8 cellular contexts compared by ENCODE assay signal in genomic region chr1:207750901-207751300, GRCh38. TPM values are rescaled to one million over a fixed set of nuclear protein-coding genes. Genes with fewer than 3 reads are reported as not detected.
A peak's percentile ranks its signal among the peaks of the same experiment; 100 is the strongest.
DNase-seq lines count a peak whose midpoint lies in the region; ATAC-seq, FAIRE-seq and TF ChIP-seq lines count a peak whose summit lies in the region.

No MANE protein-coding gene starts in this region.

- no peak overlapping the region for H3K4ac ChIP-seq in H1 (replicated peaks; ENCODE audit: insufficient read length, low read depth, low read length)

- H2BK20ac ChIP-seq in H1 (ENCODE audit: low read length) = no peak overlapping the region

- no peak for ATAC-seq in GM21423 (IDR thresholded peaks at IDR 0.05; ENCODE audit: unreplicated experiment)

- no peak for TF ChIP-seq POLR2A in H1 (IDR thresholded peaks at IDR 0.05; ENCODE audit: control extremely low read depth in 1 of 2, low read depth in 2 of 2, low read length in 2 of 2)

- H3K27me3 Mint-ChIP-seq in CD8-positive, alpha-beta memory T cell = peaks cover 0 to 1% of the 10 kb centered on the region in 2 donors

- no peak for FAIRE-seq in H1 (lab: Jason Lieb, UNC)

- H3K9ac ChIP-seq in H1 (replicated peaks in 1 of 4; ENCODE audit: extremely low read depth in 1 of 4, low read depth in 3 of 4, low read length in 3 of 4) = no peak overlapping the region

- TF ChIP-seq RAD21 in H1 (IDR thresholded peaks at IDR 0.05 in 1 of 2, conservative IDR thresholded peaks at IDR 0.05 in 1 of 2; ENCODE audit: low read depth in 2 of 2, low read length in 2 of 2) = no peak

- no peak for TF ChIP-seq EP300 in H1 (IDR thresholded peaks at IDR 0.05; ENCODE audit: borderline replicate concordance in 1 of 2, low read depth in 2 of 2, low read length in 2 of 2)

- CTCF ChIA-PET in CD8-positive, alpha-beta memory T cell (lab: Charles Lee) = interaction anchor here (1.4 kb wide), 1 partner anchor 118 kb away, joined by 4 read pairs; no protein-coding TSS in a partner anchor
- CTCF ChIA-PET in H1 (lab: Charles Lee; ENCODE audit: partially characterized antibody) = no interaction called here

- H3K27me3 ChIP-seq in CD8-positive, alpha-beta memory T cell (ENCODE audit: insufficient read depth, low read length, poor library complexity, severe bottlenecking) = no peaks in the 10 kb centered on the region
- no peaks in the 10 kb centered on the region for H3K27me3 ChIP-seq in H1 (replicated peaks in 1 of 4; ENCODE audit: control insufficient read depth in 3 of 4, extremely low read depth in 1 of 4, insufficient read depth in 3 of 4, low read length in 3 of 4)
- H3K27me3 ChIP-seq in neutrophil = no peaks in the 10 kb centered on the region

- peak overlapping the region; percentile 84 to 100 (median 98) for H3K27ac Mint-ChIP-seq in CD8-positive, alpha-beta memory T cell

- no peak for DNase-seq in CD8-positive, alpha-beta memory T cell
- DNase-seq in NAMALWA (ENCODE audit: low spot score) (peak; percentile 29), H1 (ENCODE audit: low read depth in 1 of 2, low spot score in 2 of 2) (no peak), NCI-H446 treated with DMSO at 0.1 percent for 48 hours (lab: John Stamatoyannopoulos, UW) (no peak)
- no peak for DNase-seq in stimulated activated CD4-positive, alpha-beta T cell treated with anti-CD3 and anti-CD28 coated beads, Interleukin-2, amount 100 ng/mL, for 24 hours
- DNase-seq in activated CD4-positive, alpha-beta T cell treated with anti-CD3 and anti-CD28 coated beads for 48 hours = no peak

- H3K27ac ChIP-seq in CD8-positive, alpha-beta memory T cell (ENCODE audit: low read depth, low read length) = peak overlapping the region; percentile 81
- H3K27ac ChIP-seq in H1 (ENCODE audit: low read depth, low read length) (no peak overlapping the region), neutrophil (peak overlapping the region; percentile 94)

- H4K8ac ChIP-seq in H1 (ENCODE audit: extremely low read depth, insufficient read depth, low read length) = no peak overlapping the region

- H2BK5ac ChIP-seq in H1 (ENCODE audit: low read depth, low read length) = no peak overlapping the region

- peaks cover 0 to 16% (median 0%) of the 10 kb centered on the region in 3 donors for H3K36me3 Mint-ChIP-seq in CD8-positive, alpha-beta memory T cell

- H2BK15ac ChIP-seq in H1 (ENCODE audit: low read length) = no peak overlapping the region

- H2BK120ac ChIP-seq in H1 (replicated peaks; ENCODE audit: low read depth, low read length) = no peak overlapping the region

- H3K9me3 ChIP-seq in CD8-positive, alpha-beta memory T cell (ENCODE audit: low read length) = no peaks in the 10 kb centered on the region
- H3K9me3 ChIP-seq in H1 (ENCODE audit: insufficient read depth in 2 of 2, low read depth in 1 of 2, low read length in 1 of 2) = no peaks in the 10 kb centered on the region
- no peaks in the 10 kb centered on the region for H3K9me3 ChIP-seq in neutrophil

- peaks cover 14 to 20% of the 10 kb centered on the region in 2 experiments for H4K20me1 ChIP-seq in H1 (replicated peaks in 1 of 2; ENCODE audit: control insufficient read depth in 1 of 2, insufficient read depth in 2 of 2, low read length in 2 of 2)

- no peak overlapping the region for H3K18ac ChIP-seq in H1 (ENCODE audit: extremely low read depth, low read length)

- H2BK12ac ChIP-seq in H1 (ENCODE audit: low read depth, low read length) = no peak overlapping the region; the same call in 1 of the 2 replicates

- H2AFZ ChIP-seq in H1 (ENCODE audit: low read length) = no peak overlapping the region

- WGBS in H1 (ENCODE audit: extremely low coverage in 1 of 2, insufficient coverage in 1 of 2, insufficient read length in 1 of 2, insufficient replicate concordance in 2 of 2, low coverage in 1 of 2, low lambda C conversion rate in 2 of 2, missing lambda C conversion rate in 1 of 2), 2 experiments = 77 to 100% methylated on average over 1 to 5 of the region's 5 CpGs

- H3K4me3 ChIP-seq in CD8-positive, alpha-beta memory T cell (ENCODE audit: low read length) = peak overlapping the region; percentile 83
- H3K4me3 ChIP-seq in H1 (ENCODE audit: extremely low read depth in 1 of 4, insufficient read depth in 2 of 4, low read depth in 3 of 4, low read length in 4 of 4) (peak overlapping the region in 3 of 4 experiments; percentile 97 to 99 (median 98); a peak in 3 of 8 replicates), neutrophil (ENCODE audit: low read depth in 1 of 2, low read length in 1 of 2) (peak overlapping the region in 1 of 2 experiments; percentile 85)

- no peaks in the 10 kb centered on the region for H3K36me3 ChIP-seq in CD8-positive, alpha-beta memory T cell (ENCODE audit: insufficient read depth, low read length)
- H3K36me3 ChIP-seq in H1 (ENCODE audit: control insufficient read depth in 2 of 4, insufficient read depth in 4 of 4, low read length in 3 of 4) (no peaks in the 10 kb centered on the region), neutrophil (no peaks in the 10 kb centered on the region)

- peaks cover 36 to 53% of the 10 kb centered on the region in 2 experiments for H3K79me2 ChIP-seq in H1 (ENCODE audit: control insufficient read depth in 1 of 2, insufficient read depth in 2 of 2, low read length in 2 of 2)

- H3K56ac ChIP-seq in H1 (replicated peaks; ENCODE audit: insufficient read length, low read depth, low read length) = no peak overlapping the region

- peaks cover 61 to 73% (median 72%) of the 10 kb centered on the region in 3 donors for H3K4me1 Mint-ChIP-seq in CD8-positive, alpha-beta memory T cell

- peaks cover 2% of the 10 kb centered on the region; the same call in 1 of the 2 replicates for H3K79me1 ChIP-seq in H1 (ENCODE audit: low read depth, low read length)

- H3K4me3 Mint-ChIP-seq in CD8-positive, alpha-beta memory T cell = peak overlapping the region; percentile 94 to 100 (median 100)

- POLR2A ChIA-PET in CD8-positive, alpha-beta memory T cell (lab: Charles Lee) = interaction anchor here (1.0 kb wide), 1 partner anchor 21 kb away, joined by 3 read pairs; no protein-coding TSS in a partner anchor
- POLR2A ChIA-PET in H1 (lab: Charles Lee; ENCODE audit: partially characterized antibody) = interaction anchor here (0.6 to 1.3 kb wide), 3 partner anchors 21 to 67 kb away, joined by 3 to 6 read pairs (median 3); no protein-coding TSS in a partner anchor

- H3K9me3 Mint-ChIP-seq in CD8-positive, alpha-beta memory T cell = no peaks in the 10 kb centered on the region

- H3K23ac ChIP-seq in H1 (ENCODE audit: insufficient read length) = no peak overlapping the region

- H4K5ac ChIP-seq in H1 (ENCODE audit: insufficient read length, low read depth, low read length) = no peak overlapping the region

- H3K4me1 ChIP-seq in CD8-positive, alpha-beta memory T cell (ENCODE audit: insufficient read depth, low read length) = peaks cover 60% of the 10 kb centered on the region
- H3K4me1 ChIP-seq in H1 (replicated peaks in 1 of 4; ENCODE audit: control insufficient read depth in 3 of 4, insufficient read depth in 4 of 4, low read length in 3 of 4) (peaks cover 3 to 16% (median 11%) of the 10 kb centered on the region in 4 experiments), neutrophil (ENCODE audit: control insufficient read depth in 1 of 2, insufficient read depth in 1 of 2, low read depth in 1 of 2, low read length in 1 of 2) (peaks cover 34 to 40% of the 10 kb centered on the region in 2 experiments)

- no peak overlapping the region for H3K14ac ChIP-seq in H1 (ENCODE audit: insufficient read length)

- H3K4me2 ChIP-seq in H1 (ENCODE audit: insufficient read depth in 1 of 2, low read depth in 2 of 2, low read length in 2 of 2) = peak overlapping the region; percentile 71 to 78

- peaks cover 2% of the 10 kb centered on the region; the same call in 1 of the 2 replicates for H3K23me2 ChIP-seq in H1 (ENCODE audit: low read depth, low read length)

- no peak overlapping the region for H2AK5ac ChIP-seq in H1 (ENCODE audit: low read depth, low read length)

- H4K91ac ChIP-seq in H1 (replicated peaks; ENCODE audit: insufficient read length, low read length) = no peak overlapping the region

- TF ChIP-seq CTCF in H1 (IDR thresholded peaks at IDR 0.05; ENCODE audit: control extremely low read depth in 1 of 3, insufficient read depth in 1 of 3, low read depth in 1 of 3, low read length in 3 of 3) = no peak
- TF ChIP-seq CTCF in neutrophil (IDR thresholded peaks at IDR 0.05) = no peak

TF ChIP-seq in H1, 55 proteins besides CTCF, POLR2A, EP300 and RAD21:
- TF ChIP-seq ATF3 (IDR thresholded peaks at IDR 0.05; ENCODE audit: insufficient read depth, low read depth, low read length) (no peak), NRF1 (IDR thresholded peaks at IDR 0.05; ENCODE audit: low read depth, low read length) (no peak), ASH2L (IDR thresholded peaks at IDR 0.05; ENCODE audit: low read length) (no peak), TAF7 (optimal IDR thresholded peaks at IDR 0.05; ENCODE audit: borderline replicate concordance, low read depth, low read length) (no peak), YY1 (IDR thresholded peaks at IDR 0.05; ENCODE audit: low read depth, low read length) (no peak), MAX (IDR thresholded peaks at IDR 0.05) (no peak), CEBPB (IDR thresholded peaks at IDR 0.05; ENCODE audit: low read depth, low read length) (no peak), SIN3A (conservative IDR thresholded peaks at IDR 0.05 in 1 of 2, IDR thresholded peaks at IDR 0.05 in 1 of 2; ENCODE audit: low read depth in 1 of 2, low read length in 2 of 2) (no peak), BRCA1 (IDR thresholded peaks at IDR 0.05; ENCODE audit: low read depth, low read length) (no peak)

RNA-seq across cellular contexts. Expression of gene CD46, which starts 1.0 kb away (rescaled TPM):
- 100 to 1,000 TPM in 1 of 2 experiments, 10 to 100 TPM in 1; 86.1 to 102 TPM for total RNA-seq in CD8-positive, alpha-beta memory T cell
- polyA plus RNA-seq in CD8-positive, alpha-beta memory T cell = 165 TPM
- total RNA-seq in H1 (2021; fragmentation: NEBNext Ultra II Directional; extraction: Animal tissue kit (Norgen Biotek cat#: 25700)) = 112 and 113 TPM in 2 replicates
- polyA plus RNA-seq in H1 (2011; rRNA removed) = 46.4 and 60.9 TPM in 2 replicates
- 87.4 TPM for polyA plus RNA-seq in H1 (2011; cell fraction: cytosol; rRNA removed)
- 126 TPM for polyA plus RNA-seq in H1 (2011; cell fraction: nucleus; rRNA removed)
- polyA plus RNA-seq in H1 (2012, experiment 1 of 2) = 42.2 to 80.1 TPM (median 52.6 TPM) in 4 replicates
- polyA plus RNA-seq in H1 (2012, experiment 2 of 2) = 7.2 TPM
- polyA plus RNA-seq in H1 (2013, experiment 1 of 2) = 179 TPM
- polyA plus RNA-seq in H1 (2013, experiment 2 of 2) = 148 TPM
- 44.9 and 82.5 TPM in 2 replicates for polyA minus RNA-seq in H1 (2011; rRNA and poly(A)+ RNA removed)
- 47.3 TPM for polyA minus RNA-seq in H1 (2011; cell fraction: cytosol; rRNA and poly(A)+ RNA removed)
- polyA minus RNA-seq in H1 (2011; cell fraction: nucleus; rRNA and poly(A)+ RNA removed) = 133 TPM
